9 cellular contexts compared by ENCODE assay signal in the genomic region with DNA sequence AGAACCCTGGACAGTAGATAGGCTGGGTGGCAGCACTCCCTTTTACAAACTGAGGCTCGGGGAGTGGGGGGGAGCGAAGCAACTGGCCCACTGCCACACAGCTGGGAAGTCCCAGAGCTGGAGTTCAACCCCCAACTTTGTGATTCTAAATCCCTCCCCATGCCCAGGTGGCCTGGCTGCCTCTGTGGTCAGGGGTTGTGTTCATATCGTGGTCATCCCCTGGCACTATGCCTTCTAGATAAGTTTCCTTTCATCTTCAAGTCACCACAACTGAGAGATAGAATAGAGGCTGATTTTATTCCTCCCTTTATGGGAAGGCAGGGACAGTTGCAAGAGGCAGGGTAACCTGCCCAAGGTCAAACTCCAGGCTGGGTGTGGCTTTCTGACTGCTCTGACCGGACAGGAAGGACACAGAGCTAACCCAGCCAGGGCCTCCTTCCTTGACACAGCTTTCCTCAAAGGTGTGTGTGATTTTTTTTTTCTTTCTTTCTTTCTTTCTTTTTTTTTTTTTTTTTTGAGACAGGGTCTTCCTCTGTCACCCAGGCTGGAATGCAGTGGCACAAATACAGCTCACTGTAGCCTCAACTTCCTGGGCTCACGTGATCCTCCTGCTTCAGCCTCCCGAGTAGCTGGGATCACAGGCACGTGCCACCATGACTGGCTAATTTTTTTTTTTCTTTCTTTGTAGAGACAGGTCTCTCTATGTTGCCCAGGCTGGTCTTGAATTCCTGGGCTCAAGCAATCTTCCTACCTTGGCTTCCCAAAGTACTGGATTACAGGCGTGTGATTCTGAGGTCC. TPM values are rescaled to one million over a fixed set of nuclear protein-coding genes. Genes with fewer than 3 reads are reported as not detected.
DNase-seq lines count a peak whose midpoint lies in the region; ATAC-seq, FAIRE-seq and TF ChIP-seq lines count a peak whose summit lies in the region.
"Had no signal": no experiment of that assay in that cellular context is flagged by ENCODE, and none has a peak within 500 bp of the region (broad histone marks: within the 10 kb centered on the region; RNA-seq: fewer than 3 reads in every experiment).

No MANE protein-coding gene starts in this region.

- H3K4me2 ChIP-seq in HCT116 (ENCODE audit: low read length): peak overlapping the region; percentile 50
- H3K4me2 ChIP-seq in endothelial cell of umbilical vein (ENCODE audit: insufficient read depth, low read length): no peak overlapping the region

- H4K20me1 ChIP-seq in HCT116 (ENCODE audit: insufficient read depth) (no peaks in the 10 kb centered on the region), endothelial cell of umbilical vein (replicated peaks; ENCODE audit: control insufficient read depth, extremely low read depth, insufficient read depth, low read length) (no peaks in the 10 kb centered on the region)

- dilution Hi-C loops in endothelial cell of umbilical vein (cut with MboI; ENCODE audit: extremely low pct_ligation_motif_present, low sequenced_read_pairs): no loop called here

- peak; percentile 65 for ATAC-seq in HCT116

- peaks cover 0 to 4% of the 10 kb centered on the region in 2 experiments; a peak in 1 of 4 replicates for H3K9me3 ChIP-seq in HCT116 (ENCODE audit: control insufficient read depth in 1 of 2, insufficient read depth in 1 of 2, low read depth in 1 of 2, low read length in 2 of 2)
- H3K9me3 ChIP-seq in endothelial cell of umbilical vein (replicated peaks; ENCODE audit: control insufficient read depth, insufficient read depth, low read length): no peaks in the 10 kb centered on the region
- no peaks in the 10 kb centered on the region for H3K9me3 ChIP-seq in small intestine (ENCODE audit: control insufficient read depth, low read depth)

- 21 to 49% (median 40%) methylated on average over 8 of the region's 8 CpGs for WGBS in small intestine, 3 donors

- no peak for TF ChIP-seq RAD21 in HCT116 (IDR thresholded peaks at IDR 0.05; ENCODE audit: low read depth)

- H3K27ac ChIP-seq in HCT116 (ENCODE audit: low read depth, low read length): no peak overlapping the region; the same call in 1 of the 2 replicates
- H3K27ac ChIP-seq in RWPE1: peak overlapping the region; percentile 14; the same call in 1 of the 2 replicates
- peak overlapping the region; percentile 75 for H3K27ac ChIP-seq in endothelial cell of umbilical vein (ENCODE audit: insufficient read depth, low read depth, low read length)
- peak overlapping the region; percentile 77 to 85 for H3K27ac ChIP-seq in small intestine (ENCODE audit: low read depth in 1 of 2, low read length in 1 of 2)
- H3K27ac ChIP-seq: cardiac muscle cell had no signal

- no peak for TF ChIP-seq CTCF in HCT116 (IDR thresholded peaks at IDR 0.05 in 2 of 3, conservative IDR thresholded peaks at IDR 0.05 in 1 of 3; ENCODE audit: borderline replicate concordance in 1 of 3, insufficient read depth in 1 of 3, low read depth in 2 of 3, low read length in 2 of 3)
- no peak for TF ChIP-seq CTCF in RWPE1 (conservative IDR thresholded peaks at IDR 0.05; ENCODE audit: low read depth)
- no peak for TF ChIP-seq CTCF in endothelial cell of umbilical vein (IDR thresholded peaks at IDR 0.05; ENCODE audit: extremely low read depth in 1 of 2, insufficient read depth in 1 of 2, low read depth in 1 of 2, low read length in 2 of 2)

- H3K36me3 ChIP-seq in HCT116 (ENCODE audit: control insufficient read depth in 1 of 2, insufficient read depth in 2 of 2, low read length in 2 of 2): no peaks in the 10 kb centered on the region
- H3K36me3 ChIP-seq in endothelial cell of umbilical vein (ENCODE audit: control insufficient read depth in 2 of 2, extremely low read depth in 1 of 2, insufficient read depth in 2 of 2, low read length in 2 of 2): no peaks in the 10 kb centered on the region
- H3K36me3 ChIP-seq in small intestine (ENCODE audit: control insufficient read depth in 2 of 2, insufficient read depth in 2 of 2, low read length in 2 of 2): no peaks in the 10 kb centered on the region
- H3K36me3 ChIP-seq: cardiac muscle cell had no signal

- CTCF ChIA-PET in HCT116 (lab: Charles Lee) (interaction anchor here (1.9 kb wide), 1 partner anchor 23 kb away, joined by 4 read pairs; no protein-coding TSS in a partner anchor), RWPE1 (lab: Yijun Ruan, JAX) (interaction anchor here (0.6 kb wide), 1 partner anchor 9 kb away, joined by 4 read pairs; no protein-coding TSS in a partner anchor), endothelial cell of umbilical vein (lab: Charles Lee) (interaction anchor here (0.7 to 3.9 kb wide), 6 partner anchors 9 to 590 kb away, joined by 3 to 20 read pairs (median 8); no protein-coding TSS in a partner anchor)

- no TSS peak for BruUV-seq in HCT116 (replicated peaks; lab: Mats Ljungman, UMichigan)
- BruUV-seq in endothelial cell of umbilical vein (replicated peaks; lab: Mats Ljungman, UMichigan): no TSS peak

- intact Hi-C loops in HCT116 (cut with micrococcal nuclease) (no loop called here), endothelial cell of umbilical vein (cut with micrococcal nuclease) (no loop called here)

- no peaks in the 10 kb centered on the region for H3K27me3 ChIP-seq in HCT116 (ENCODE audit: insufficient read depth, low read length)
- no peaks in the 10 kb centered on the region for H3K27me3 ChIP-seq in endothelial cell of umbilical vein (ENCODE audit: control insufficient read depth in 2 of 2, insufficient read depth in 2 of 2, low read length in 2 of 2)
- no peaks in the 10 kb centered on the region for H3K27me3 ChIP-seq in small intestine (ENCODE audit: control insufficient read depth in 2 of 2, insufficient read depth in 2 of 2, low read length in 2 of 2)
- H3K27me3 ChIP-seq: cardiac muscle cell had no signal

- TF ChIP-seq POLR2A in HCT116 (IDR thresholded peaks at IDR 0.05; ENCODE audit: borderline replicate concordance, extremely low read depth, insufficient read depth, insufficient read length) (no peak), endothelial cell of umbilical vein (IDR thresholded peaks at IDR 0.05; ENCODE audit: low read depth, low read length) (no peak)

- RAD21 ChIA-PET in HCT116 (lab: Charles Lee; ENCODE audit: low non-redundant PET in 1 of 2, low total read pairs in 2 of 2, uncharacterized antibody in 2 of 2, unreplicated experiment in 2 of 2): interaction anchor here in 1 of 2 experiments (0.7 kb wide), 1 partner anchor 50 kb away, joined by 5 read pairs; no protein-coding TSS in a partner anchor

- DNase-seq in HCT116 (ENCODE audit: low read depth, low spot score) (peak; percentile 29), RWPE1 (ENCODE audit: low spot score) (no peak), endothelial cell of umbilical vein (ENCODE audit: low read depth, low spot score) (no peak), small intestine (peak; percentile 98), 8988T (no peak), NOMO-1 treated with DMSO at 0.1 percent for 48 hours (lab: John Stamatoyannopoulos, UW; ENCODE audit: unreplicated experiment) (no peak)
- no peak for DNase-seq in activated CD8-positive, alpha-beta memory T cell treated with anti-CD3 and anti-CD28 coated beads, Interleukin-2, amount 50 U/mL, for 4 hours

- H3K4me1 ChIP-seq in HCT116 (ENCODE audit: control insufficient read depth in 1 of 2, insufficient read depth in 2 of 2, low read length in 2 of 2) (peaks cover 16 to 38% of the 10 kb centered on the region in 2 experiments; a peak in 3 of 4 replicates), endothelial cell of umbilical vein (ENCODE audit: control insufficient read depth, extremely low read depth, insufficient read depth, low read length) (peaks cover 33% of the 10 kb centered on the region), small intestine (ENCODE audit: control insufficient read depth in 2 of 2, insufficient read depth in 1 of 2, low read depth in 1 of 2, low read length in 1 of 2) (peaks cover 7 to 23% of the 10 kb centered on the region in 2 donors)

- H3K79me2 ChIP-seq in HCT116 (ENCODE audit: insufficient read depth, low read length) (no peaks in the 10 kb centered on the region), endothelial cell of umbilical vein (ENCODE audit: control insufficient read depth, insufficient read depth, low read length) (no peaks in the 10 kb centered on the region)

- no peak overlapping the region for H2AFZ ChIP-seq in HCT116 (ENCODE audit: low read depth, low read length, poor library complexity, severe bottlenecking)
- H2AFZ ChIP-seq in endothelial cell of umbilical vein (ENCODE audit: low read depth, low read length): no peak overlapping the region

- H3K9ac ChIP-seq in HCT116 (ENCODE audit: low read length) (no peak overlapping the region), endothelial cell of umbilical vein (replicated peaks; ENCODE audit: extremely low read depth, insufficient read depth, low read length) (no peak overlapping the region)

- H3K9me2 ChIP-seq in HCT116 (ENCODE audit: insufficient read depth): no peaks in the 10 kb centered on the region

- FAIRE-seq in endothelial cell of umbilical vein (lab: Jason Lieb, UNC): no peak
- no peak for FAIRE-seq in small intestine (lab: Jason Lieb, UNC)
- FAIRE-seq: TTC549 had no signal

- POLR2A ChIA-PET in HCT116 (lab: Charles Lee): interaction anchor here (0.6 to 1.6 kb wide), 3 partner anchors 10 to 48 kb away, joined by 4 read pairs; no protein-coding TSS in a partner anchor
- POLR2A ChIA-PET in RWPE1 (lab: Yijun Ruan, JAX; ENCODE audit: low non-redundant PET): no interaction called here
- POLR2A ChIA-PET in endothelial cell of umbilical vein (lab: Charles Lee): no interaction called here

- H3K9me1 ChIP-seq in endothelial cell of umbilical vein (replicated peaks; ENCODE audit: control insufficient read depth, extremely low read depth, insufficient read depth, low read length): no peaks in the 10 kb centered on the region

- H3K4me3 ChIP-seq in HCT116 (replicated peaks in 1 of 2; ENCODE audit: low read depth in 1 of 2, low read length in 2 of 2) (no peak overlapping the region), endothelial cell of umbilical vein (replicated peaks in 1 of 3; ENCODE audit: insufficient read depth in 1 of 3, low read depth in 1 of 3, low read length in 3 of 3) (no peak overlapping the region), small intestine (ENCODE audit: low read depth in 1 of 2, low read length in 2 of 2) (no peak overlapping the region)
- H3K4me3 ChIP-seq: cardiac muscle cell had no signal

TF ChIP-seq in endothelial cell of umbilical vein, 7 proteins besides CTCF, POLR2A, EP300 and RAD21 (continues in another document):
- no peak for TF ChIP-seq MYC (IDR thresholded peaks at IDR 0.05; ENCODE audit: low read depth, low read length)

RNA-seq across cellular contexts. Expression of gene TNFRSF1B, which starts 18.4 kb away (rescaled TPM):
- total RNA-seq in HCT116 (2021; ENCODE audit: unreplicated experiment) (0.61 TPM), endothelial cell of umbilical vein (65.9 and 66.0 TPM in 2 replicates)
- polyA plus RNA-seq in HCT116 (2012): 0.12 and 0.14 TPM in 2 replicates
- polyA plus RNA-seq in endothelial cell of umbilical vein (53.6 and 65.3 TPM in 2 replicates), small intestine (10 to 100 TPM; 17.2 to 30.4 (median 20.0) TPM)
- 40.5 and 47.6 TPM in 2 replicates for polyA plus RNA-seq in endothelial cell of umbilical vein (2011; cell fraction: cytosol; rRNA removed)
- 19.3 and 20.1 TPM in 2 replicates for polyA plus RNA-seq in endothelial cell of umbilical vein (2011; cell fraction: nucleus; rRNA removed)
- 13.8 and 21.1 TPM in 2 replicates for polyA plus RNA-seq in endothelial cell of umbilical vein (2012)
- 51.1 and 52.4 TPM in 2 replicates for polyA minus RNA-seq in endothelial cell of umbilical vein
- polyA minus RNA-seq in endothelial cell of umbilical vein (2011; cell fraction: cytosol; rRNA and poly(A)+ RNA removed): not detected
- 10.7 and 15.4 TPM in 2 replicates for polyA minus RNA-seq in endothelial cell of umbilical vein (2011; cell fraction: nucleus; rRNA and poly(A)+ RNA removed)
- polyA plus RNA-seq: cardiac muscle cell had no signal

Comparison
In these comparisons a context has a peak if more than half of its experiments do, and no peak if none do; other contexts are left out.
1. DNase-seq: peak in HCT116 (single experiment) and small intestine (single experiment); none in RWPE1 (single experiment), endothelial cell of umbilical vein (single experiment), 8988T (single experiment), activated CD8-positive, alpha-beta memory T cell treated with anti-CD3 and anti-CD28 coated beads, Interleukin-2, amount 50 U/mL, for 4 hours (single experiment) and NOMO-1 treated with DMSO at 0.1 percent for 48 hours (single experiment).
2. RNA of gene TNFRSF1B, which starts 18.4 kb away (total RNA-seq): 65.9 to 66.0 TPM in endothelial cell of umbilical vein; 0.61 TPM in HCT116 (single experiment); every median in the first group is over 10 times any median in the second.